In genomic region chr6:168956884-168957730, GRCh38 we compare ENCODE assay signal across 8 cellular contexts.
DNase-seq lines count a peak whose midpoint lies in the region; ATAC-seq lines count a peak whose summit lies in the region.

No MANE protein-coding gene starts in this region.

- ATAC-seq in GM21423 (IDR thresholded peaks at IDR 0.05; ENCODE audit: unreplicated experiment), result peak; percentile 84
- peak; percentile 87 to 91 for ATAC-seq in right cardiac atrium
- ATAC-seq in GM19397 (IDR thresholded peaks at IDR 0.05; ENCODE audit: unreplicated experiment), result no peak

- no peaks in the 10 kb centered on the region for H3K9me3 ChIP-seq in right cardiac atrium (ENCODE audit: control insufficient read depth, low read length)

- DNase-seq in DMS 273 treated with DMSO at 0.1 percent for 48 hours (lab: John Stamatoyannopoulos, UW), result peak; percentile 13
- DNase-seq in KG1 (lab: John Stamatoyannopoulos, UW), result peak; percentile 8
- peak; percentile 63 for DNase-seq in RPMI8226
- peak in 45 of 56 donors; percentile 8 to 80 (median 44) for DNase-seq in amygdala (lab: John Stamatoyannopoulos, UW)
- DNase-seq in right cardiac atrium, result peak; percentile 77 to 83 (median 79)
- DNase-seq in renal cortical epithelial cell (ENCODE audit: low read depth), result peak; percentile 53

- intact Hi-C loops in right cardiac atrium (cut with DNase I), result loop anchor here in 1 of 4 donors (10.0 kb wide), 1 partner anchor 568 kb away; no protein-coding TSS in a partner anchor

- H3K4me3 ChIP-seq in right cardiac atrium (ENCODE audit: low read length), result no peak overlapping the region

- H3K27ac ChIP-seq in right cardiac atrium (ENCODE audit: low read length), result no peak overlapping the region

- H3K27me3 ChIP-seq in right cardiac atrium (ENCODE audit: control insufficient read depth, insufficient read depth), result no peaks in the 10 kb centered on the region

- no peaks in the 10 kb centered on the region for H3K4me1 ChIP-seq in right cardiac atrium (ENCODE audit: control insufficient read depth, insufficient read depth, low read length)

- WGBS in right cardiac atrium, result 58% methylated on average over 6 of the region's 6 CpGs

Comparison
In these comparisons a context has a peak if more than half of its experiments do, and no peak if none do; other contexts are left out.
1. DNase-seq: peak in every context shown above with its lines; median percentile 79 in right cardiac atrium; 63 in RPMI8226; 53 in renal cortical epithelial cell; 44 in amygdala; 13 in DMS 273 treated with DMSO at 0.1 percent for 48 hours; 8 in KG1.